ENCODE assay signal across 1 cellular context in the genomic region with DNA sequence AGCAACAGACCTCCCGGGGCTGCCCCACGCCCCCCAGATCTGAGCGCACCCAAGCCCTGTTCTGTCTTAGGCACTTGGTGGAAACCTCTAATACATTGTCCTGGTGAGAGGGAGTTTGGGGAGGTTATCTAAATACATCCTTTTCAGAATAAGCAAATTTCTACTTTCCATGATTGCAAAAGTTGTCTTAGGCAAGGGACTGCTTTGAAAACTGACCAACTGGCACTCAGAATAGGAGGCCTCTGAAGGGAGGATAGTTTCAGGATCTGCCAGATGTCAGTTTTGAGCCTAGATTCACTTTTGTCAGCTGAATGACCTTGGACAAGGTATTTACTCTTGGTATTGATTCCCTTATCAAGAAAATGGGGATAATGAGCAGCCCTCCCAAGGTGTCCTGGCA.
TF ChIP-seq lines count a peak whose summit lies in the region.

No MANE protein-coding gene starts in this region.

TF ChIP-seq in K562, 482 proteins besides CTCF, POLR2A, EP300 and RAD21 (continued from another document):
- TF ChIP-seq, protein P1, sequence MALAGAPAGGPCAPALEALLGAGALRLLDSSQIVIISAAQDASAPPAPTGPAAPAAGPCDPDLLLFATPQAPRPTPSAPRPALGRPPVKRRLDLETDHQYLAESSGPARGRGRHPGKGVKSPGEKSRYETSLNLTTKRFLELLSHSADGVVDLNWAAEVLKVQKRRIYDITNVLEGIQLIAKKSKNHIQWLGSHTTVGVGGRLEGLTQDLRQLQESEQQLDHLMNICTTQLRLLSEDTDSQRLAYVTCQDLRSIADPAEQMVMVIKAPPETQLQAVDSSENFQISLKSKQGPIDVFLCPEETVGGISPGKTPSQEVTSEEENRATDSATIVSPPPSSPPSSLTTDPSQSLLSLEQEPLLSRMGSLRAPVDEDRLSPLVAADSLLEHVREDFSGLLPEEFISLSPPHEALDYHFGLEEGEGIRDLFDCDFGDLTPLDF (CRISPR knock-in tag; IDR thresholded peaks at IDR 0.05) = no peak
